8 cellular contexts compared by ENCODE assay signal in genomic region chr6:13328076-13328874, GRCh38.
DNase-seq lines count a peak whose midpoint lies in the region; ATAC-seq and TF ChIP-seq lines count a peak whose summit lies in the region.

Gene TBC1D7, minus strand, starts transcription at chr6:13328537. Its CDS starts 1,639 bp downstream, at chr6:13326898.

- H3K27me3 ChIP-seq in mucosa of stomach (ENCODE audit: control insufficient read depth, insufficient read depth, low read length), result no peaks in the 10 kb centered on the region

- DNase-seq in DMS153 treated with DMSO at 0.1 percent for 48 hours (lab: John Stamatoyannopoulos, UW; ENCODE audit: unreplicated experiment) (peak; percentile 52), OCI-M2 (lab: John Stamatoyannopoulos, UW; ENCODE audit: unreplicated experiment) (peak; percentile 57), erythroblast (lab: John Stamatoyannopoulos, UW) (peak; percentile 94 to 97)
- peak; percentile 95 for DNase-seq in activated T-cell treated with anti-CD3 and anti-CD28 coated beads, Interleukin-2, amount 50 U/mL, for 1 hour
- peak; percentile 85 to 89 for DNase-seq in stimulated activated CD8-positive, alpha-beta memory T cell treated with anti-CD3 and anti-CD28 coated beads, Interleukin-7, amount 100 ng/mL, for 1 hour (ENCODE audit: low read depth in 2 of 2)

- H3K9ac ChIP-seq in mucosa of stomach (ENCODE audit: low read length), result peak within 1 kb of the TSS; percentile 85

- TF ChIP-seq EP300 in Ishikawa (IDR thresholded peaks at IDR 0.05; ENCODE audit: borderline replicate concordance), result no peak

- ATAC-seq in GM21576 (IDR thresholded peaks at IDR 0.05; ENCODE audit: unreplicated experiment), result peak; percentile 85

- H3K36me3 ChIP-seq in mucosa of stomach (ENCODE audit: control insufficient read depth, insufficient read depth, low read length), result no peaks in the 10 kb centered on the region

- TF ChIP-seq RAD21 in Ishikawa (IDR thresholded peaks at IDR 0.05; ENCODE audit: low read depth), result no peak

- H3K9me3 ChIP-seq in mucosa of stomach (ENCODE audit: control insufficient read depth, low read length), result no peaks in the 10 kb centered on the region

- H3K4me1 ChIP-seq in mucosa of stomach (ENCODE audit: control insufficient read depth, insufficient read depth, low read length), result peaks cover 3% of the 10 kb centered on the region

- peak within 1 kb of the TSS; percentile 98 for H3K4me3 ChIP-seq in mucosa of stomach (ENCODE audit: low read length)

- peak; percentile 94 for TF ChIP-seq POLR2A in erythroblast (IDR thresholded peaks at IDR 0.05; ENCODE audit: low read length)

TF ChIP-seq in Ishikawa, 13 proteins besides CTCF, POLR2A, EP300 and RAD21:
- TF ChIP-seq CREB1 (IDR thresholded peaks at IDR 0.05; ENCODE audit: low read depth), result 0 out of 2 replicates have a peak, but pooled peaks have one; percentile 26
- TF ChIP-seq TEAD4 (IDR thresholded peaks at IDR 0.05), result no peak
- TF ChIP-seq ZBTB7A (IDR thresholded peaks at IDR 0.05; ENCODE audit: low read depth), result no peak
- no peak for TF ChIP-seq EGR1 (IDR thresholded peaks at IDR 0.05)
- TF ChIP-seq CEBPB (IDR thresholded peaks at IDR 0.05), result no peak
- TF ChIP-seq YY1 (IDR thresholded peaks at IDR 0.05; ENCODE audit: low read depth), result no peak
- peak; percentile 69 for TF ChIP-seq MAX (IDR thresholded peaks at IDR 0.05)
- TF ChIP-seq, protein P1, sequence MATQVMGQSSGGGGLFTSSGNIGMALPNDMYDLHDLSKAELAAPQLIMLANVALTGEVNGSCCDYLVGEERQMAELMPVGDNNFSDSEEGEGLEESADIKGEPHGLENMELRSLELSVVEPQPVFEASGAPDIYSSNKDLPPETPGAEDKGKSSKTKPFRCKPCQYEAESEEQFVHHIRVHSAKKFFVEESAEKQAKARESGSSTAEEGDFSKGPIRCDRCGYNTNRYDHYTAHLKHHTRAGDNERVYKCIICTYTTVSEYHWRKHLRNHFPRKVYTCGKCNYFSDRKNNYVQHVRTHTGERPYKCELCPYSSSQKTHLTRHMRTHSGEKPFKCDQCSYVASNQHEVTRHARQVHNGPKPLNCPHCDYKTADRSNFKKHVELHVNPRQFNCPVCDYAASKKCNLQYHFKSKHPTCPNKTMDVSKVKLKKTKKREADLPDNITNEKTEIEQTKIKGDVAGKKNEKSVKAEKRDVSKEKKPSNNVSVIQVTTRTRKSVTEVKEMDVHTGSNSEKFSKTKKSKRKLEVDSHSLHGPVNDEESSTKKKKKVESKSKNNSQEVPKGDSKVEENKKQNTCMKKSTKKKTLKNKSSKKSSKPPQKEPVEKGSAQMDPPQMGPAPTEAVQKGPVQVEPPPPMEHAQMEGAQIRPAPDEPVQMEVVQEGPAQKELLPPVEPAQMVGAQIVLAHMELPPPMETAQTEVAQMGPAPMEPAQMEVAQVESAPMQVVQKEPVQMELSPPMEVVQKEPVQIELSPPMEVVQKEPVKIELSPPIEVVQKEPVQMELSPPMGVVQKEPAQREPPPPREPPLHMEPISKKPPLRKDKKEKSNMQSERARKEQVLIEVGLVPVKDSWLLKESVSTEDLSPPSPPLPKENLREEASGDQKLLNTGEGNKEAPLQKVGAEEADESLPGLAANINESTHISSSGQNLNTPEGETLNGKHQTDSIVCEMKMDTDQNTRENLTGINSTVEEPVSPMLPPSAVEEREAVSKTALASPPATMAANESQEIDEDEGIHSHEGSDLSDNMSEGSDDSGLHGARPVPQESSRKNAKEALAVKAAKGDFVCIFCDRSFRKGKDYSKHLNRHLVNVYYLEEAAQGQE (IDR thresholded peaks at IDR 0.05; ENCODE audit: low read depth), result no peak
- TF ChIP-seq TAF1 (IDR thresholded peaks at IDR 0.05; ENCODE audit: low read depth), result peak; percentile 74; the same call in 1 of the 2 replicates

Comparison
In these comparisons a context has a peak if more than half of its experiments do, and no peak if none do; other contexts are left out.
1. Peak in every context shown above with its lines: DNase-seq, ATAC-seq and H3K4me3 ChIP-seq.